ENCODE assay signal across 28 cellular contexts in the genomic region with DNA sequence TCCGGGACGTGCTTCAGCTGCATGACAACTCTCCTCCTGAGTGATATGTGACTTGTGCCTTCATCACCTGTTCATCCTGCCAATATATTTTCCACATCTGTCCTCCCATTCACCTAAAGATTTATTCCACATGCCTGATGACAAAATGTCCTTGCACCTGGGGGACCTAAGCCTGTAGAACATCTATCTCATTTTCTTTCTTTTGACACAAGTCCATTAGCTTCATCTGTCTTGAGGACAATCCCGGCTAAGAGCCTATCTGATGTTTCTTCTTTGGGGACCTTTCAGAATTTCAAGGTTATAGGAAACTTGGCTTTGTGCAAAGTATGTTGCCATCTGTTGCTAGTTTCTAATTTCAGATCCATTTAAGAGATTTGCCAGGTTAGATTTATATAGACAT. TPM values are rescaled to one million over a fixed set of nuclear protein-coding genes. Genes with fewer than 3 reads are reported as not detected.
"Had no signal": no experiment of that assay in that cellular context is flagged by ENCODE, and none has a peak within 500 bp of the region (broad histone marks: within the 10 kb centered on the region; RNA-seq: fewer than 3 reads in every experiment).

No MANE protein-coding gene starts in this region.

- H3K4me3 Mint-ChIP-seq: naive thymus-derived CD8-positive, alpha-beta T cell; nephron progenitor cell; stimulated activated naive B cell treated with anti-CD40 and anti-IgM and Interleukin-4, amounts not matched to agents 10 μg/mL and 1 μg/mL and 100 μg/mL, for 72 hours; stimulated activated naive CD8-positive, alpha-beta T cell treated with anti-CD3 and anti-CD28 coated beads, Interleukin-15, Interleukin-2, amounts not matched to agents 100 ng/mL and 50 ng/mL, for 24 hours had no signal

- H3K27ac Mint-ChIP-seq: naive thymus-derived CD8-positive, alpha-beta T cell; stimulated activated naive B cell treated with anti-CD40 and anti-IgM and Interleukin-4, amounts not matched to agents 10 μg/mL and 1 μg/mL and 100 μg/mL, for 72 hours; stimulated activated naive CD8-positive, alpha-beta T cell treated with anti-CD3 and anti-CD28 coated beads, Interleukin-15, Interleukin-2, amounts not matched to agents 100 ng/mL and 50 ng/mL, for 24 hours had no signal

- DNase-seq: dermis blood vessel endothelial cell; effector memory CD4-positive, alpha-beta T cell; foreskin keratinocyte; glutamatergic neuron; heart right ventricle; hippocampal formation; left cardiac atrium; left lung; mesendoderm; midbrain; naive thymus-derived CD8-positive, alpha-beta T cell; nephron progenitor cell; nucleus accumbens; ovary; posterior cingulate gyrus; psoas muscle; right cardiac atrium; sigmoid colon; small intestine; stimulated activated CD4-positive, alpha-beta T cell treated with anti-CD3 and anti-CD28 coated beads, Interleukin-15, amount 100 ng/mL, for 24 hours; stimulated activated CD4-positive, alpha-beta T cell treated with anti-CD3 and anti-CD28 coated beads, Interleukin-2, amount 100 ng/mL, for 48 hours; stimulated activated naive B cell treated with anti-CD40 and anti-IgM and Interleukin-4, amounts not matched to agents 10 μg/mL and 1 μg/mL and 100 μg/mL, for 72 hours; upper lobe of left lung had no signal

- H3K4me1 ChIP-seq: esophagus muscularis mucosa, heart right ventricle, left lung, psoas muscle, sigmoid colon, tibial nerve, upper lobe of left lung had no signal

- H3K36me3 ChIP-seq: esophagus muscularis mucosa, heart right ventricle, left lung, ovary, sigmoid colon, thoracic aorta, tibial nerve, upper lobe of left lung had no signal

- H3K36me3 Mint-ChIP-seq: naive thymus-derived CD8-positive, alpha-beta T cell; stimulated activated naive B cell treated with anti-CD40 and anti-IgM and Interleukin-4, amounts not matched to agents 10 μg/mL and 1 μg/mL and 100 μg/mL, for 72 hours had no signal

- H3K9me3 ChIP-seq: esophagus muscularis mucosa, left lung, ovary, psoas muscle, sigmoid colon, thoracic aorta, tibial nerve, upper lobe of left lung had no signal

- H3K4me3 ChIP-seq: coronary artery, esophagus muscularis mucosa, heart right ventricle, left lung, ovary, psoas muscle, sigmoid colon, thoracic aorta, tibial nerve, upper lobe of left lung had no signal

- H3K27me3 ChIP-seq: esophagus muscularis mucosa, heart right ventricle, left lung, ovary, sigmoid colon, tibial nerve, upper lobe of left lung had no signal

- H3K27me3 Mint-ChIP-seq: stimulated activated naive CD8-positive, alpha-beta T cell treated with anti-CD3 and anti-CD28 coated beads, Interleukin-15, Interleukin-2, amounts not matched to agents 100 ng/mL and 50 ng/mL, for 24 hours had no signal

- H3K27ac ChIP-seq: coronary artery, esophagus muscularis mucosa, foreskin keratinocyte, heart right ventricle, left lung, ovary, psoas muscle, sigmoid colon, thoracic aorta, tibial nerve, upper lobe of left lung had no signal

- H3K4me1 Mint-ChIP-seq: naive thymus-derived CD8-positive, alpha-beta T cell; stimulated activated naive B cell treated with anti-CD40 and anti-IgM and Interleukin-4, amounts not matched to agents 10 μg/mL and 1 μg/mL and 100 μg/mL, for 72 hours had no signal

- H3K9me3 Mint-ChIP-seq: naive thymus-derived CD8-positive, alpha-beta T cell; nephron progenitor cell; stimulated activated naive CD8-positive, alpha-beta T cell treated with anti-CD3 and anti-CD28 coated beads, Interleukin-15, Interleukin-2, amounts not matched to agents 100 ng/mL and 50 ng/mL, for 24 hours had no signal

RNA-seq across cellular contexts. Expression of a gene that starts 41.1 kb away (rescaled TPM):
- total RNA-seq: naive thymus-derived CD8-positive, alpha-beta T cell had no signal
- polyA plus RNA-seq: naive thymus-derived CD8-positive, alpha-beta T cell had no signal
